ENCODE assay signal across 1 cellular context in the genomic region with DNA sequence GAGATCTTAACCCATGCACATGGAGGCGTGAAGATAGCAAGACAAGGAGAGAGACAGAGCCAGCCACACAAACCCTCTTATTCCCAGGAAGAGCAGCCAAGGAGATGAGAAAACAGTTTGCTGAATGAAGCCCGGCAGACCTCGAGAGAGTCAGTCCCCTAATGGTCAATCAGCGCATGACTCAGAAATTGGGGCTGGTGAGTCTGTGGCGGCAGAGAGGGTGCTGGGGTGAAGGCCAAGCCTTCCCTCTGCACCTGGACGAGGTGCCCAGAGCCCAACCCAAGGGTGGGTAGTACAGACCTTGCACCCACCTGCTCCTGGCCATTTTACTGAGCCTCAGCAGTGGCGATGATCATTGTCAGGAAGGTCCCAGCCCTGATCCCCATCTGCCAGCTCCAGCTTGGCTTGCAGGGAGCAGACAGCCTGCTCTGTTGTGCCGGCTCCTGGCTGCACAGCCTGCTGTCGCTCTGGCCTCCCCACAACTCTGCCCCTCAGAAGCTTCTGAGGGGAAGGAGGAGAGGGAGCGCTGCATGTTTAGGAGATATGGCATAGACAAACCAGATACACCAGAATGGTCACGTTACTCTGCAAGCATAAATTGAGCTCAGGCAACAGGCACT.
TF ChIP-seq lines count a peak whose summit lies in the region.

No MANE protein-coding gene starts in this region.

TF ChIP-seq in HepG2, 621 proteins besides CTCF, POLR2A, EP300 and RAD21 (continued from another document):
- TF ChIP-seq, protein P1, sequence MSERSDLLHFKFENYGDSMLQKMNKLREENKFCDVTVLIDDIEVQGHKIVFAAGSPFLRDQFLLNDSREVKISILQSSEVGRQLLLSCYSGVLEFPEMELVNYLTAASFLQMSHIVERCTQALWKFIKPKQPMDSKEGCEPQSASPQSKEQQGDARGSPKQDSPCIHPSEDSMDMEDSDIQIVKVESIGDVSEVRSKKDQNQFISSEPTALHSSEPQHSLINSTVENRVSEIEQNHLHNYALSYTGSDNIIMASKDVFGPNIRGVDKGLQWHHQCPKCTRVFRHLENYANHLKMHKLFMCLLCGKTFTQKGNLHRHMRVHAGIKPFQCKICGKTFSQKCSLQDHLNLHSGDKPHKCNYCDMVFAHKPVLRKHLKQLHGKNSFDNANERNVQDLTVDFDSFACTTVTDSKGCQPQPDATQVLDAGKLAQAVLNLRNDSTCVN (CRISPR knock-in tag; IDR thresholded peaks at IDR 0.05; ENCODE audit: borderline replicate concordance) = no peak
- TF ChIP-seq, protein P2, sequence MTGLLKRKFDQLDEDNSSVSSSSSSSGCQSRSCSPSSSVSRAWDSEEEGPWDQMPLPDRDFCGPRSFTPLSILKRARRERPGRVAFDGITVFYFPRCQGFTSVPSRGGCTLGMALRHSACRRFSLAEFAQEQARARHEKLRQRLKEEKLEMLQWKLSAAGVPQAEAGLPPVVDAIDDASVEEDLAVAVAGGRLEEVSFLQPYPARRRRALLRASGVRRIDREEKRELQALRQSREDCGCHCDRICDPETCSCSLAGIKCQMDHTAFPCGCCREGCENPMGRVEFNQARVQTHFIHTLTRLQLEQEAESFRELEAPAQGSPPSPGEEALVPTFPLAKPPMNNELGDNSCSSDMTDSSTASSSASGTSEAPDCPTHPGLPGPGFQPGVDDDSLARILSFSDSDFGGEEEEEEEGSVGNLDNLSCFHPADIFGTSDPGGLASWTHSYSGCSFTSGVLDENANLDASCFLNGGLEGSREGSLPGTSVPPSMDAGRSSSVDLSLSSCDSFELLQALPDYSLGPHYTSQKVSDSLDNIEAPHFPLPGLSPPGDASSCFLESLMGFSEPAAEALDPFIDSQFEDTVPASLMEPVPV (CRISPR knock-in tag; IDR thresholded peaks at IDR 0.05) = no peak
- no peak for TF ChIP-seq ARNT (IDR thresholded peaks at IDR 0.05)
- TF ChIP-seq FOXM1 (CRISPR knock-in tag; IDR thresholded peaks at IDR 0.05) = no peak
- TF ChIP-seq ZNF703 (CRISPR knock-in tag; IDR thresholded peaks at IDR 0.05; ENCODE audit: borderline replicate concordance) = no peak
- TF ChIP-seq, protein P3, sequence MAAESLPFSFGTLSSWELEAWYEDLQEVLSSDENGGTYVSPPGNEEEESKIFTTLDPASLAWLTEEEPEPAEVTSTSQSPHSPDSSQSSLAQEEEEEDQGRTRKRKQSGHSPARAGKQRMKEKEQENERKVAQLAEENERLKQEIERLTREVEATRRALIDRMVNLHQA (CRISPR knock-in tag; IDR thresholded peaks at IDR 0.05) = no peak
- TF ChIP-seq ZSCAN20 (CRISPR knock-in tag; IDR thresholded peaks at IDR 0.05; ENCODE audit: borderline replicate concordance) = no peak
- TF ChIP-seq ZBTB21 (CRISPR knock-in tag; IDR thresholded peaks at IDR 0.05) = no peak
- no peak for TF ChIP-seq ZFP37 (CRISPR knock-in tag; IDR thresholded peaks at IDR 0.05; ENCODE audit: borderline replicate concordance)
- TF ChIP-seq ZNF598 (CRISPR knock-in tag; IDR thresholded peaks at IDR 0.05; ENCODE audit: borderline replicate concordance) = no peak
- TF ChIP-seq, protein P4, sequence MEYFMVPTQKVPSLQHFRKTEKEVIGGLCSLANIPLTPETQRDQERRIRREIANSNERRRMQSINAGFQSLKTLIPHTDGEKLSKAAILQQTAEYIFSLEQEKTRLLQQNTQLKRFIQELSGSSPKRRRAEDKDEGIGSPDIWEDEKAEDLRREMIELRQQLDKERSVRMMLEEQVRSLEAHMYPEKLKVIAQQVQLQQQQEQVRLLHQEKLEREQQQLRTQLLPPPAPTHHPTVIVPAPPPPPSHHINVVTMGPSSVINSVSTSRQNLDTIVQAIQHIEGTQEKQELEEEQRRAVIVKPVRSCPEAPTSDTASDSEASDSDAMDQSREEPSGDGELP (IDR thresholded peaks at IDR 0.05; ENCODE audit: borderline replicate concordance, low read depth) = no peak
- TF ChIP-seq ZNF234 (CRISPR knock-in tag; conservative IDR thresholded peaks at IDR 0.05) = no peak
- TF ChIP-seq TBL1XR1 (IDR thresholded peaks at IDR 0.05; ENCODE audit: borderline replicate concordance, low read length, partially characterized antibody) = no peak
- TF ChIP-seq CBX2 (IDR thresholded peaks at IDR 0.05; ENCODE audit: low read depth, low read length) = no peak
- no peak for TF ChIP-seq CBX2 (CRISPR knock-in tag; IDR thresholded peaks at IDR 0.05; ENCODE audit: low read depth)
TF ChIP-seq in HepG2: peak in this region for 0.
